Comparison of ENCODE assay signal across 1 cellular context in the genomic region with DNA sequence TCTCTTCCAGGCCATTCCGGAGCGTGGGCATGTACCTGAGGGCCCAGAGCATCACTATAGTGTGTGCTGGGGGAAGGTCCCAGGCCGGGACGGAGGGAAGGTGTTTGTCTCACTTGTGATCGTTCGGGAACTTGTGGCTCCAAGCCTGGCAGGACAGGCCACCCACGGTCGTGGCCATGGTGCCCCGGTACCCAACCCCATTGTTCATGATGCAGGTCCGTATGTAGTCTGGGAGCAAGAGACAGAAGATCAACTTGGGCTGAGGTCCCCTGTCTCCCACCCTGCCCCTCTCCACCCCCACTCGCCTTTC. TPM values are rescaled to one million over a fixed set of nuclear protein-coding genes. Genes with fewer than 3 reads are reported as not detected.
"Had no signal": no experiment of that assay in that cellular context is flagged by ENCODE, and none has a peak within 500 bp of the region (broad histone marks: within the 10 kb centered on the region; RNA-seq: fewer than 3 reads in every experiment).

No MANE protein-coding gene starts in this region.

RNA-seq across cellular contexts. Expression of gene RNU1-4, which starts 20.1 kb away (rescaled TPM):
- total RNA-seq: M059J had no signal
